In genomic region chr22:45248832-45249561, GRCh38 we compare ENCODE assay signal across 11 cellular contexts. TPM values are rescaled to one million over a fixed set of nuclear protein-coding genes. Genes with fewer than 3 reads are reported as not detected.
DNase-seq lines count a peak whose midpoint lies in the region; ATAC-seq and TF ChIP-seq lines count a peak whose summit lies in the region.
"Had no signal": no experiment of that assay in that cellular context is flagged by ENCODE, and none has a peak within 500 bp of the region (broad histone marks: within the 10 kb centered on the region; RNA-seq: fewer than 3 reads in every experiment).

No MANE protein-coding gene starts in this region.

- H3K36me3 Mint-ChIP-seq in stimulated activated memory B cell treated with anti-CD40 and anti-IgM and Interleukin-4, amounts not matched to agents 10 μg/mL and 1 μg/mL and 100 μg/mL, for 72 hours = no peaks in the 10 kb centered on the region

- H3K27ac ChIP-seq in SU-DHL-6 (ENCODE audit: low read depth, low read length) (no peak overlapping the region), body of pancreas (no peak overlapping the region)
- H3K27ac ChIP-seq: pancreas had no signal

- H3K36me3 ChIP-seq in SU-DHL-6 (ENCODE audit: low read length) = no peaks in the 10 kb centered on the region
- no peaks in the 10 kb centered on the region for H3K36me3 ChIP-seq in body of pancreas (replicated peaks in 1 of 2; ENCODE audit: insufficient read depth in 1 of 2, low read depth in 2 of 2)
- H3K36me3 ChIP-seq: pancreas had no signal

- no peaks in the 10 kb centered on the region for H3F3A ChIP-seq in SU-DHL-6 (ENCODE audit: insufficient read depth)

- intact Hi-C loops in left ventricle myocardium superior (cut with micrococcal nuclease) = no loop called here
- intact Hi-C loops in body of pancreas (cut with DNase I) = no loop called here

- H3K4me3 ChIP-seq in SU-DHL-6 (ENCODE audit: insufficient read depth, low read length, poor library complexity, severe bottlenecking) (no peak overlapping the region), body of pancreas (no peak overlapping the region)
- H3K4me3 ChIP-seq: pancreas had no signal

- H2AFZ ChIP-seq in SU-DHL-6 (ENCODE audit: low read depth, low read length, severe bottlenecking) = no peak overlapping the region

- peak overlapping the region; percentile 67 for H3K27ac Mint-ChIP-seq in stimulated activated memory B cell treated with anti-CD40 and anti-IgM and Interleukin-4, amounts not matched to agents 10 μg/mL and 1 μg/mL and 100 μg/mL, for 72 hours

- ATAC-seq in HG02943 (IDR thresholded peaks at IDR 0.05; ENCODE audit: low read depth, unreplicated experiment) (peak; percentile 55), left ventricle myocardium superior (no peak), body of pancreas (no peak)
- ATAC-seq in stimulated activated memory B cell treated with anti-CD40 and anti-IgM and Interleukin-4, amounts not matched to agents 10 μg/mL and 1 μg/mL and 100 μg/mL, for 72 hours = peak; percentile 37
- ATAC-seq: pancreas had no signal

- peaks cover 34% of the 10 kb centered on the region for H3K4me1 Mint-ChIP-seq in stimulated activated memory B cell treated with anti-CD40 and anti-IgM and Interleukin-4, amounts not matched to agents 10 μg/mL and 1 μg/mL and 100 μg/mL, for 72 hours

- no peaks in the 10 kb centered on the region for H3K79me2 ChIP-seq in SU-DHL-6 (ENCODE audit: insufficient read depth, low read length)

- peak overlapping the region; percentile 27 for H3K4me2 ChIP-seq in SU-DHL-6 (ENCODE audit: low read depth, low read length, poor library complexity, severe bottlenecking)

- H3K27me3 ChIP-seq in SU-DHL-6 (ENCODE audit: low read length) (no peaks in the 10 kb centered on the region), body of pancreas (no peaks in the 10 kb centered on the region)
- H3K27me3 ChIP-seq: pancreas had no signal

- H3K9me3 Mint-ChIP-seq in stimulated activated memory B cell treated with anti-CD40 and anti-IgM and Interleukin-4, amounts not matched to agents 10 μg/mL and 1 μg/mL and 100 μg/mL, for 72 hours = no peaks in the 10 kb centered on the region

- TF ChIP-seq POLR2A in body of pancreas (IDR thresholded peaks at IDR 0.05) = no peak

- no peaks in the 10 kb centered on the region for H3K9me3 ChIP-seq in SU-DHL-6 (ENCODE audit: insufficient read depth, low read length)
- H3K9me3 ChIP-seq in body of pancreas = no peaks in the 10 kb centered on the region
- H3K9me3 ChIP-seq: pancreas had no signal

- H3K4me1 ChIP-seq in body of pancreas = peaks cover 31% of the 10 kb centered on the region

- TF ChIP-seq CTCF in SU-DHL-6 (IDR thresholded peaks at IDR 0.05; ENCODE audit: insufficient read depth, low read length, poor library complexity, severe bottlenecking) (no peak), body of pancreas (IDR thresholded peaks at IDR 0.05) (no peak)

- H3K9ac ChIP-seq in SU-DHL-6 (ENCODE audit: low read length) = no peak overlapping the region

- H3K9me2 ChIP-seq in SU-DHL-6 (replicated peaks; ENCODE audit: insufficient read depth, low read length) = no peaks in the 10 kb centered on the region

- no peaks in the 10 kb centered on the region for H4K20me1 ChIP-seq in SU-DHL-6 (ENCODE audit: low read depth, low read length)

- 60 to 66% methylated on average over 8 of the region's 8 CpGs for WGBS in body of pancreas, 2 donors

- H3K4me3 Mint-ChIP-seq in stimulated activated memory B cell treated with anti-CD40 and anti-IgM and Interleukin-4, amounts not matched to agents 10 μg/mL and 1 μg/mL and 100 μg/mL, for 72 hours = peak overlapping the region; percentile 9

- H3K27me3 Mint-ChIP-seq in stimulated activated memory B cell treated with anti-CD40 and anti-IgM and Interleukin-4, amounts not matched to agents 10 μg/mL and 1 μg/mL and 100 μg/mL, for 72 hours = no peaks in the 10 kb centered on the region

- DNase-seq in NCI-H2029 (lab: John Stamatoyannopoulos, UW) (peak; percentile 13), NCI-H2029 treated with DMSO at 0.1 percent for 48 hours (lab: John Stamatoyannopoulos, UW) (no peak), left ventricle myocardium superior (no peak), cerebellum (ENCODE audit: low spot score) (no peak), body of pancreas (no peak)
- DNase-seq: 8988T, NCI-H2081 treated with DMSO at 0.1 percent for 48 hours had no signal

RNA-seq across cellular contexts. Expression of gene KIAA0930, which starts 8.3 kb away (rescaled TPM):
- total RNA-seq in left ventricle myocardium superior (24.1 TPM), cerebellum (37.0 TPM), body of pancreas (10 to 100 TPM; 14.2 to 17.9 TPM)

RNA-seq across cellular contexts. Expression of gene UPK3A, which starts 35.8 kb away (rescaled TPM):
- 0.25 TPM for total RNA-seq in left ventricle myocardium superior
- not detected for total RNA-seq in cerebellum
- total RNA-seq in body of pancreas = not detected
- total RNA-seq: pancreas had no signal

Comparison
In these comparisons a context has a peak if more than half of its experiments do, and no peak if none do; other contexts are left out.
1. ATAC-seq: peak in HG02943 (single experiment) and stimulated activated memory B cell treated with anti-CD40 and anti-IgM and Interleukin-4, amounts not matched to agents 10 μg/mL and 1 μg/mL and 100 μg/mL, for 72 hours (single experiment); none in left ventricle myocardium superior (single experiment) and body of pancreas (single experiment).